In the genomic region with DNA sequence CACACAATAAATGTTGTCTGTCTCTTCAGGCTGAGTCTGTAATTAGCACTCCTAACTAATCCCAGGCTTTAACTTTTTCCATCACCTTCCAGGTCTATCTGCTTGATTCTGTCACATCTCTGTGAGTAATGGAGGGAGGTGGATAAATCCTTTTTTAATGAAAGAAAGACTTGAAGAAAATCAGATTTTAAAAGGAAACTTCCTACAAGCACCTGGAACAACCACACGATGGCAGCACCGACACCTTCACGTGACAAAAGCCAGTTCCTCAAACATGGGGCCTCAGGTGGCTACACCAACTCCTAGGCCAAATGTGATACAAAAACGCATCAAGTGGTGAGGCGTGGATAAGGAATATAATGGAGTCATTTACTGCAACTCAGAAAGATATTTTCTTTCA, we compare ENCODE assay signal across 8 cellular contexts. TPM values are rescaled to one million over a fixed set of nuclear protein-coding genes. Genes with fewer than 3 reads are reported as not detected.
A peak's percentile ranks its signal among the peaks of the same experiment; 100 is the strongest.
DNase-seq lines count a peak whose midpoint lies in the region; ATAC-seq, FAIRE-seq and TF ChIP-seq lines count a peak whose summit lies in the region.

No MANE protein-coding gene starts in this region.

- no peak overlapping the region for H2BK12ac ChIP-seq in H1 (ENCODE audit: low read depth, low read length)

- no peak overlapping the region for H2BK5ac ChIP-seq in H1 (ENCODE audit: low read depth, low read length)

- peaks cover 32% of the 10 kb centered on the region for H3K36me3 Mint-ChIP-seq in osteocyte (ENCODE audit: unreplicated experiment)

- no peaks in the 10 kb centered on the region for H3K9me3 Mint-ChIP-seq in osteocyte (ENCODE audit: unreplicated experiment)

- H3K4me3 ChIP-seq in HCT116 (replicated peaks in 1 of 2; ENCODE audit: low read depth in 1 of 2, low read length in 2 of 2), result no peak overlapping the region
- no peak overlapping the region for H3K4me3 ChIP-seq in H1 (ENCODE audit: extremely low read depth in 1 of 4, insufficient read depth in 2 of 4, low read depth in 3 of 4, low read length in 4 of 4)

- H3K27ac ChIP-seq in HCT116 (ENCODE audit: low read depth, low read length) (no peak overlapping the region), H1 (ENCODE audit: low read depth, low read length) (no peak overlapping the region)

- TF ChIP-seq CTCF in HCT116 (IDR thresholded peaks at IDR 0.05 in 2 of 3, conservative IDR thresholded peaks at IDR 0.05 in 1 of 3; ENCODE audit: borderline replicate concordance in 1 of 3, insufficient read depth in 1 of 3, low read depth in 2 of 3, low read length in 2 of 3) (peak; percentile 42 to 65 (median 61); a peak in 5 of 6 replicates), H1 (IDR thresholded peaks at IDR 0.05; ENCODE audit: control extremely low read depth in 1 of 3, insufficient read depth in 1 of 3, low read depth in 1 of 3, low read length in 3 of 3) (peak; percentile 60 to 66 (median 62)), osteocyte (IDR thresholded peaks at IDR 0.05) (peak; percentile 56)

- ATAC-seq in HCT116 (peak; percentile 74), HG02610 (IDR thresholded peaks at IDR 0.05; ENCODE audit: unreplicated experiment) (no peak), HG03045 (IDR thresholded peaks at IDR 0.05; ENCODE audit: unreplicated experiment) (no peak)

- H4K20me1 ChIP-seq in HCT116 (ENCODE audit: insufficient read depth), result no peaks in the 10 kb centered on the region
- H4K20me1 ChIP-seq in H1 (replicated peaks in 1 of 2; ENCODE audit: control insufficient read depth in 1 of 2, insufficient read depth in 2 of 2, low read length in 2 of 2), result peaks cover 0 to 2% of the 10 kb centered on the region in 2 experiments

- H3K27ac Mint-ChIP-seq in osteocyte (ENCODE audit: unreplicated experiment), result no peak overlapping the region

- H3K9me3 ChIP-seq in HCT116 (ENCODE audit: control insufficient read depth in 1 of 2, insufficient read depth in 1 of 2, low read depth in 1 of 2, low read length in 2 of 2), result no peaks in the 10 kb centered on the region
- H3K9me3 ChIP-seq in H1 (ENCODE audit: insufficient read depth in 2 of 2, low read depth in 1 of 2, low read length in 1 of 2), result no peaks in the 10 kb centered on the region

- no TSS peak for BruUV-seq in HCT116 (replicated peaks; lab: Mats Ljungman, UMichigan)

- H3K4me1 ChIP-seq in HCT116 (ENCODE audit: control insufficient read depth in 1 of 2, insufficient read depth in 2 of 2, low read length in 2 of 2), result no peaks in the 10 kb centered on the region
- H3K4me1 ChIP-seq in H1 (replicated peaks in 1 of 4; ENCODE audit: control insufficient read depth in 3 of 4, insufficient read depth in 4 of 4, low read length in 3 of 4), result no peaks in the 10 kb centered on the region

- H2AK5ac ChIP-seq in H1 (ENCODE audit: low read depth, low read length), result no peak overlapping the region

- no peak overlapping the region for H3K4me3 Mint-ChIP-seq in osteocyte (ENCODE audit: unreplicated experiment)

- no peak for TF ChIP-seq EP300 in H1 (IDR thresholded peaks at IDR 0.05; ENCODE audit: borderline replicate concordance in 1 of 2, low read depth in 2 of 2, low read length in 2 of 2)

- H2AFZ ChIP-seq in HCT116 (ENCODE audit: low read depth, low read length, poor library complexity, severe bottlenecking) (no peak overlapping the region), H1 (ENCODE audit: low read length) (no peak overlapping the region)

- no peaks in the 10 kb centered on the region for H3K79me1 ChIP-seq in H1 (ENCODE audit: low read depth, low read length)

- DNase-seq in Daoy (ENCODE audit: low read depth) (peak; percentile 65), HCT116 (ENCODE audit: low read depth, low spot score) (peak; percentile 16), SHP77 (lab: John Stamatoyannopoulos, UW) (peak; percentile 22 to 24), H1 (ENCODE audit: low read depth in 1 of 2, low spot score in 2 of 2) (peak in 1 of 2 experiments; percentile 61), osteocyte (ENCODE audit: extremely low spot score, unreplicated experiment) (no peak), NCI-H1105 (lab: John Stamatoyannopoulos, UW) (no peak)

- H3K27me3 Mint-ChIP-seq in osteocyte (ENCODE audit: unreplicated experiment), result no peaks in the 10 kb centered on the region

- peak; percentile 74 for FAIRE-seq in H1 (lab: Jason Lieb, UNC)

- POLR2A ChIA-PET in HCT116 (lab: Charles Lee) (no interaction called here), H1 (lab: Charles Lee; ENCODE audit: partially characterized antibody) (interaction anchor here (1.0 to 1.2 kb wide), 3 partner anchors 11 to 50 kb away, joined by 3 to 5 read pairs (median 4); a partner anchor contains a TSS)

- WGBS in H1 (ENCODE audit: extremely low coverage in 1 of 2, insufficient coverage in 1 of 2, insufficient read length in 1 of 2, insufficient replicate concordance in 2 of 2, low coverage in 1 of 2, low lambda C conversion rate in 2 of 2, missing lambda C conversion rate in 1 of 2), 2 experiments, result 55% methylated on average over 5 of the region's 5 CpGs; no CpG with 5 or more reads in 1 of the 2 experiments

- TF ChIP-seq RAD21 in HCT116 (IDR thresholded peaks at IDR 0.05; ENCODE audit: low read depth) (peak; percentile 51), H1 (IDR thresholded peaks at IDR 0.05 in 1 of 2, conservative IDR thresholded peaks at IDR 0.05 in 1 of 2; ENCODE audit: low read depth in 2 of 2, low read length in 2 of 2) (peak; percentile 55 to 58)

- no peak overlapping the region for H3K18ac ChIP-seq in H1 (ENCODE audit: extremely low read depth, low read length)

- no peak overlapping the region for H4K5ac ChIP-seq in H1 (ENCODE audit: insufficient read length, low read depth, low read length)

- no peaks in the 10 kb centered on the region; the same call in 1 of the 2 replicates for H3K23me2 ChIP-seq in H1 (ENCODE audit: low read depth, low read length)

- H3K9ac ChIP-seq in HCT116 (ENCODE audit: low read length) (no peak overlapping the region), H1 (replicated peaks in 1 of 4; ENCODE audit: extremely low read depth in 1 of 4, low read depth in 3 of 4, low read length in 3 of 4) (no peak overlapping the region)

- H3K4me1 Mint-ChIP-seq in osteocyte (ENCODE audit: unreplicated experiment), result peaks cover 12% of the 10 kb centered on the region

- no peak overlapping the region for H3K23ac ChIP-seq in H1 (ENCODE audit: insufficient read length)

- H4K8ac ChIP-seq in H1 (ENCODE audit: extremely low read depth, insufficient read depth, low read length), result no peak overlapping the region

- no peak overlapping the region for H2BK120ac ChIP-seq in H1 (replicated peaks; ENCODE audit: low read depth, low read length)

- H3K4me2 ChIP-seq in HCT116 (ENCODE audit: low read length), result no peak overlapping the region
- H3K4me2 ChIP-seq in H1 (ENCODE audit: insufficient read depth in 1 of 2, low read depth in 2 of 2, low read length in 2 of 2), result no peak overlapping the region

- H3K14ac ChIP-seq in H1 (ENCODE audit: insufficient read length), result no peak overlapping the region

- TF ChIP-seq POLR2A in HCT116 (IDR thresholded peaks at IDR 0.05; ENCODE audit: borderline replicate concordance, extremely low read depth, insufficient read depth, insufficient read length) (no peak), H1 (IDR thresholded peaks at IDR 0.05; ENCODE audit: control extremely low read depth in 1 of 2, low read depth in 2 of 2, low read length in 2 of 2) (no peak)

- intact Hi-C loops in HCT116 (cut with micrococcal nuclease), result loop anchor here (1.0 to 5.0 kb wide), 3 partner anchors 234 to 1295 kb away; no protein-coding TSS in a partner anchor

- no peak overlapping the region for H2BK15ac ChIP-seq in H1 (ENCODE audit: low read length)

- no peak overlapping the region for H3K56ac ChIP-seq in H1 (replicated peaks; ENCODE audit: insufficient read length, low read depth, low read length)

- RAD21 ChIA-PET in HCT116 (lab: Charles Lee; ENCODE audit: low non-redundant PET in 1 of 2, low total read pairs in 2 of 2, uncharacterized antibody in 2 of 2, unreplicated experiment in 2 of 2), result interaction anchor here (1.5 to 1.6 kb wide), 2 partner anchors 233 kb away, joined by 4 to 6 read pairs; no protein-coding TSS in a partner anchor

- H2BK20ac ChIP-seq in H1 (ENCODE audit: low read length), result no peak overlapping the region

- H3K36me3 ChIP-seq in HCT116 (ENCODE audit: control insufficient read depth in 1 of 2, insufficient read depth in 2 of 2, low read length in 2 of 2) (peaks cover 0 to 3% of the 10 kb centered on the region in 2 experiments; a peak in 3 of 4 replicates), H1 (ENCODE audit: control insufficient read depth in 2 of 4, insufficient read depth in 4 of 4, low read length in 3 of 4) (peaks cover 0 to 6% (median 1%) of the 10 kb centered on the region in 4 experiments; a peak in 4 of 8 replicates)

- H3K79me2 ChIP-seq in HCT116 (ENCODE audit: insufficient read depth, low read length) (no peaks in the 10 kb centered on the region), H1 (ENCODE audit: control insufficient read depth in 1 of 2, insufficient read depth in 2 of 2, low read length in 2 of 2) (no peaks in the 10 kb centered on the region)

- no peaks in the 10 kb centered on the region for H3K27me3 ChIP-seq in HCT116 (ENCODE audit: insufficient read depth, low read length)
- H3K27me3 ChIP-seq in H1 (replicated peaks in 1 of 4; ENCODE audit: control insufficient read depth in 3 of 4, extremely low read depth in 1 of 4, insufficient read depth in 3 of 4, low read length in 3 of 4), result no peaks in the 10 kb centered on the region

- no peak overlapping the region for H3K4ac ChIP-seq in H1 (replicated peaks; ENCODE audit: insufficient read length, low read depth, low read length)

- no peaks in the 10 kb centered on the region for H3K9me2 ChIP-seq in HCT116 (ENCODE audit: insufficient read depth)

- no peak overlapping the region for H4K91ac ChIP-seq in H1 (replicated peaks; ENCODE audit: insufficient read length, low read length)

- CTCF ChIA-PET in HCT116 (lab: Charles Lee), result interaction anchor here (1.0 to 2.1 kb wide), 3 partner anchors 41 to 233 kb away, joined by 3 to 8 read pairs (median 3); no protein-coding TSS in a partner anchor
- CTCF ChIA-PET in H1 (lab: Charles Lee; ENCODE audit: partially characterized antibody), result interaction anchor here (0.6 to 2.3 kb wide), 20 partner anchors 9 to 225 kb away, joined by 3 to 17 read pairs (median 4); no protein-coding TSS in a partner anchor

RNA-seq across cellular contexts. Expression of a gene that starts 41.8 kb away (rescaled TPM):
- total RNA-seq in Daoy (2014; rRNA removed; shearing (Covaris generic)), result 13.4 and 15.7 TPM in 2 replicates
- total RNA-seq in HCT116 (2021; ENCODE audit: unreplicated experiment), result 18.3 TPM
- 9.7 and 11.1 TPM in 2 replicates for polyA plus RNA-seq in HCT116 (2012)
- total RNA-seq in H1 (2021; fragmentation: NEBNext Ultra II Directional; extraction: Animal tissue kit (Norgen Biotek cat#: 25700)), result 20.2 and 21.9 TPM in 2 replicates
- polyA plus RNA-seq in H1 (2011; rRNA removed), result 11.2 and 11.7 TPM in 2 replicates
- polyA plus RNA-seq in H1 (2011; cell fraction: cytosol; rRNA removed), result 10.0 TPM
- polyA plus RNA-seq in H1 (2011; cell fraction: nucleus; rRNA removed), result 13.4 TPM
- 11.0 to 13.4 TPM (median 12.8 TPM) in 4 replicates for polyA plus RNA-seq in H1 (2012, experiment 1 of 2)
- polyA plus RNA-seq in H1 (2012, experiment 2 of 2), result 5.6 TPM
- polyA plus RNA-seq in H1 (2013, experiment 1 of 2), result 9.6 TPM
- polyA plus RNA-seq in H1 (2013, experiment 2 of 2), result 10.2 TPM
- polyA minus RNA-seq in H1 (2011; rRNA and poly(A)+ RNA removed), result 16.0 and 18.8 TPM in 2 replicates
- polyA minus RNA-seq in H1 (2011; cell fraction: cytosol; rRNA and poly(A)+ RNA removed), result 12.4 TPM
- 12.7 TPM for polyA minus RNA-seq in H1 (2011; cell fraction: nucleus; rRNA and poly(A)+ RNA removed)
- total RNA-seq in osteocyte, result 17.9 and 21.2 TPM in 2 replicates

RNA-seq across cellular contexts. Expression of a gene that starts 46.1 kb away (rescaled TPM):
- total RNA-seq in Daoy (2014; rRNA removed; shearing (Covaris generic)), result not detected in 2 replicates
- 0.30 TPM for total RNA-seq in HCT116 (2021; ENCODE audit: unreplicated experiment)
- polyA plus RNA-seq in HCT116 (2012), result 0.07 and 0.27 TPM in 2 replicates
- not detected in 2 replicates for total RNA-seq in H1 (2021; fragmentation: NEBNext Ultra II Directional; extraction: Animal tissue kit (Norgen Biotek cat#: 25700))
- polyA plus RNA-seq in H1 (2011; rRNA removed), result 0.21 TPM in 1 of 2 replicates, not detected in the other
- polyA plus RNA-seq in H1 (2011; cell fraction: cytosol; rRNA removed), result 0.13 TPM
- polyA plus RNA-seq in H1 (2011; cell fraction: nucleus; rRNA removed), result 0.09 TPM
- polyA plus RNA-seq in H1 (2012, experiment 1 of 2), result 0.19 TPM in 1 of 4 replicates, not detected in the others
- not detected for polyA plus RNA-seq in H1 (2012, experiment 2 of 2)
- 0.18 TPM for polyA plus RNA-seq in H1 (2013, experiment 1 of 2)
- 0.22 TPM for polyA plus RNA-seq in H1 (2013, experiment 2 of 2)
- polyA minus RNA-seq in H1 (2011; rRNA and poly(A)+ RNA removed), result not detected in 2 replicates
- not detected for polyA minus RNA-seq in H1 (2011; cell fraction: cytosol; rRNA and poly(A)+ RNA removed)
- not detected for polyA minus RNA-seq in H1 (2011; cell fraction: nucleus; rRNA and poly(A)+ RNA removed)
- not detected in 2 replicates for total RNA-seq in osteocyte

RNA-seq across cellular contexts. Expression of a gene that starts 49.6 kb away (rescaled TPM):
- total RNA-seq in Daoy (2014; rRNA removed; shearing (Covaris generic)), result 10.1 and 19.9 TPM in 2 replicates
- 17.2 TPM for total RNA-seq in HCT116 (2021; ENCODE audit: unreplicated experiment)
- polyA plus RNA-seq in HCT116 (2012), result 7.0 and 9.9 TPM in 2 replicates
- 14.4 and 19.9 TPM in 2 replicates for total RNA-seq in H1 (2021; fragmentation: NEBNext Ultra II Directional; extraction: Animal tissue kit (Norgen Biotek cat#: 25700))
- polyA plus RNA-seq in H1 (2011; rRNA removed), result 3.9 and 5.6 TPM in 2 replicates
- polyA plus RNA-seq in H1 (2011; cell fraction: cytosol; rRNA removed), result 12.0 TPM
- polyA plus RNA-seq in H1 (2011; cell fraction: nucleus; rRNA removed), result 2.0 TPM
- polyA plus RNA-seq in H1 (2012, experiment 1 of 2), result 10.9 to 15.4 TPM (median 12.8 TPM) in 4 replicates
- polyA plus RNA-seq in H1 (2012, experiment 2 of 2), result 3.7 TPM
- 18.3 TPM for polyA plus RNA-seq in H1 (2013, experiment 1 of 2)
- polyA plus RNA-seq in H1 (2013, experiment 2 of 2), result 16.8 TPM
- polyA minus RNA-seq in H1 (2011; rRNA and poly(A)+ RNA removed), result 4.5 and 4.8 TPM in 2 replicates
- polyA minus RNA-seq in H1 (2011; cell fraction: cytosol; rRNA and poly(A)+ RNA removed), result 5.4 TPM
- 11.3 TPM for polyA minus RNA-seq in H1 (2011; cell fraction: nucleus; rRNA and poly(A)+ RNA removed)
- total RNA-seq in osteocyte, result 19.3 and 20.7 TPM in 2 replicates

Comparison
In these comparisons a context has a peak if more than half of its experiments do, and no peak if none do; other contexts are left out.
1. DNase-seq: peak in Daoy (single experiment), HCT116 (single experiment) and SHP77 (2 of 2); none in osteocyte (single experiment) and NCI-H1105 (single experiment).
2. Peak in every context shown above with its lines, with median percentiles within 50 percentile points of each other: CTCF ChIP-seq.